ENCODE assay signal across 8 cellular contexts in the genomic region with DNA sequence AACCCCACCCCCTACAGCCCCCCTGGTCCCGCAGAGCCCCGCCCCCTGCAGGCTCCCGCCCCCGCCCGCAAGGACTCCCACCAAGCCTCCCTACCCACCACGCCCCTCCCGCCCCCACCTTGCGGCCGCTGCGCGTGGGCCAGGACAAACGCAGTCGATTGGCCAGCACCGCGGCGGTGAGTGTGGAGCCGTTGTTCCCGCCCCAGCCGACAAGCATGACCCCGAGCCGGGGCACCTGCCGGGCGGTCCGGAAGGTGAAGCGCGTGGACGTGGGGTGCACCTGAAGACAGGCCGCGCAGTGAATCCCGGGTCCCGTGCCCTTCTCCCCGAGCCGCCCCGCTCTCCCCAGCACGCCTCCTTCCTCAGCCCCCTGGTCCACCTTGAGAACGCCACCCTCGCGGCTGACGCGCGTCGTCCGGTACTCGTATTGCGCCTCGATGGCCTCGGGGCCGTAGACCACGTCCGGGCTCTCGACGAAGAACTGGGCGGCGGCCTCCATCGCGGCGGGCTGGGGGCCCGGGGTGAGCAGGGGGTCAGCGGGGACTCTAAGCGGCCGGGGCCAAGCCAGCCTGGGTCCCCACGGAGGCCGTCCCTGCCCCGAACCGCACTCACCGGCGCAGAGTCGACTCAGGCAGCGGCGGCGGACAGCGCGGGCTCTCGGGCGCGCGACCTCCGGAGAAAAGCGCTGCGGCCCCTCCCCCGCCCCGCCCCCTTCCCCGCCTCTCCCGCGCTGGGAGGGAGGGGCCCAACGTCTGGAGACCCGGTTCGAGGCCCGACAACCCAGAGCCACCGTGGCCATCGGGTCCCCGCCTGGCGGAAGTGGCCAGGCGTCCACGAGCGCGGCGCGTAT. TPM values are rescaled to one million over a fixed set of nuclear protein-coding genes. Genes with fewer than 3 reads are reported as not detected.
A peak's percentile ranks its signal among the peaks of the same experiment; 100 is the strongest.
DNase-seq lines count a peak whose midpoint lies in the region; ATAC-seq and TF ChIP-seq lines count a peak whose summit lies in the region.

TSS of gene ISYNA1 (minus strand) at position 653 of the 850 bp plus-strand sequence. CDS start at position 499, 154 bp downstream.

- TF ChIP-seq POLR2A in suprapubic skin (IDR thresholded peaks at IDR 0.05) = no peak

- H3K4me3 ChIP-seq in GM08714 (ENCODE audit: low read length) = peak within 1 kb of the TSS; percentile 58; the same call in 1 of the 2 replicates
- peak within 1 kb of the TSS; percentile 49 for H3K4me3 ChIP-seq in epithelial cell of esophagus (ENCODE audit: low read length)
- H3K4me3 ChIP-seq in suprapubic skin = peak within 1 kb of the TSS; percentile 54

- no peaks in the 10 kb centered on the region for H3K9me3 ChIP-seq in suprapubic skin

- POLR2A ChIA-PET in activated CD8-positive, alpha-beta memory T cell treated with anti-CD3 and anti-CD28 coated beads for 36 hours (lab: Charles Lee) = interaction anchor here (0.7 kb wide), 2 partner anchors 11 to 151 kb away, joined by 3 to 5 read pairs; no protein-coding TSS in a partner anchor

- peaks cover 62% of the 10 kb centered on the region for H3K4me1 ChIP-seq in suprapubic skin

- ATAC-seq in GM19452 (IDR thresholded peaks at IDR 0.05; ENCODE audit: unreplicated experiment) = no peak

- no peak for TF ChIP-seq CTCF in epithelial cell of esophagus (IDR thresholded peaks at IDR 0.05; ENCODE audit: insufficient read depth, low read depth, low read length, missing control alignments)
- no peak for TF ChIP-seq CTCF in suprapubic skin (IDR thresholded peaks at IDR 0.05)

- DNase-seq in NCI-H1092 treated with DMSO at 0.1 percent for 48 hours (lab: John Stamatoyannopoulos, UW) = peak; percentile 51
- DNase-seq in epithelial cell of esophagus (ENCODE audit: low read depth) = peak; percentile 41
- DNase-seq in mucosa of gallbladder (ENCODE audit: low spot score) = peak; percentile 38
- no peak for DNase-seq in suprapubic skin (ENCODE audit: low spot score in 2 of 2)
- DNase-seq in pons (ENCODE audit: low spot score) = no peak

- CTCF ChIA-PET in activated CD8-positive, alpha-beta memory T cell treated with anti-CD3 and anti-CD28 coated beads for 36 hours (lab: Charles Lee) = no interaction called here

- peak within 1 kb of the TSS; percentile 15 for H3K27ac ChIP-seq in suprapubic skin

- WGBS in suprapubic skin = 0% methylated on average over 3 of the region's 99 CpGs

- TF ChIP-seq EP300 in suprapubic skin (IDR thresholded peaks at IDR 0.05) = no peak

- H3K27me3 ChIP-seq in suprapubic skin = no peaks in the 10 kb centered on the region

- H3K36me3 ChIP-seq in suprapubic skin = no peaks in the 10 kb centered on the region

RNA-seq across cellular contexts. Expression of gene ISYNA1, which starts in this region (rescaled TPM):
- 10 to 100 TPM; 22.8 to 23.7 TPM for total RNA-seq in activated CD8-positive, alpha-beta memory T cell treated with anti-CD3 and anti-CD28 coated beads for 36 hours
- total RNA-seq in mucosa of gallbladder = 37.1 TPM
- total RNA-seq in suprapubic skin = 10 to 100 TPM in 3 of 4 donors, 1 to 10 TPM in 1; 7.9 to 27.6 (median 21.0) TPM

Comparison
In these comparisons a context has a peak if more than half of its experiments do, and no peak if none do; other contexts are left out.
1. DNase-seq: peak in NCI-H1092 treated with DMSO at 0.1 percent for 48 hours (single experiment), epithelial cell of esophagus (single experiment) and mucosa of gallbladder (single experiment); none in suprapubic skin (0 of 2) and pons (single experiment).
2. Peak in every context shown above with its lines, with median percentiles within 50 percentile points of each other: H3K4me3 ChIP-seq.